39 cellular contexts compared by ENCODE assay signal in genomic region chr1:243885806-243886205, GRCh38.
"Had no signal": no experiment of that assay in that cellular context is flagged by ENCODE, and none has a peak within 500 bp of the region (broad histone marks: within the 10 kb centered on the region; RNA-seq: fewer than 3 reads in every experiment).

No MANE protein-coding gene starts in this region.

- H3K36me3 Mint-ChIP-seq: activated naive CD4-positive, alpha-beta T cell treated with anti-CD3 and anti-CD28 coated beads, Interleukin-2, amount 10 ng/mL, durations not matched to agents 7 days and 5 days; activated naive CD4-positive, alpha-beta T cell treated with anti-CD3 and anti-CD28 coated beads, Interleukin-2, amount 50 U/mL, for 24 hours; activated naive CD4-positive, alpha-beta T cell treated with anti-CD3 and anti-CD28 coated beads, Interleukin-2, amount 50 U/mL, for 72 hours; activated naive CD8-positive, alpha-beta T cell treated with anti-CD3 and anti-CD28 coated beads for 36 hours; activated naive CD8-positive, alpha-beta T cell treated with anti-CD3 and anti-CD28 coated beads, Interleukin-2, amount 10 ng/mL, durations not matched to agents 7 days and 5 days; brain had no signal

- H3K36me3 ChIP-seq: adrenal gland, ascending aorta, brain microvascular endothelial cell, breast epithelium, cardiac muscle cell had no signal

- H3K4me3 ChIP-seq: adrenal gland, ascending aorta, body of pancreas, breast epithelium, cardiac muscle cell had no signal

- FAIRE-seq: astrocyte, bronchial epithelial cell had no signal

- ATAC-seq: activated naive CD4-positive, alpha-beta T cell treated with anti-CD3 and anti-CD28 coated beads, Interleukin-2, amount 50 U/mL, for 72 hours; activated naive CD8-positive, alpha-beta T cell treated with anti-CD3 and anti-CD28 coated beads, Interleukin-2, amount 50 U/mL, for 24 hours; activated T-cell treated with anti-CD3 and anti-CD28 coated beads, Interleukin-2, amount 50 U/mL, for 4 hours; activated T-cell treated with anti-CD3 and anti-CD28 coated beads, Interleukin-2, amount 50 U/mL, for 72 hours; activated T-helper 17 cell treated with anti-CD3 and anti-CD28 coated beads, Interleukin-2, amount 50 U/mL, for 72 hours; body of pancreas had no signal

- H3K4me3 Mint-ChIP-seq: activated naive CD4-positive, alpha-beta T cell treated with anti-CD3 and anti-CD28 coated beads for 36 hours; activated naive CD4-positive, alpha-beta T cell treated with anti-CD3 and anti-CD28 coated beads, Interleukin-2, amount 10 ng/mL, durations not matched to agents 7 days and 5 days; activated naive CD4-positive, alpha-beta T cell treated with anti-CD3 and anti-CD28 coated beads, Interleukin-2, amount 50 U/mL, for 24 hours; activated naive CD8-positive, alpha-beta T cell; activated naive CD8-positive, alpha-beta T cell treated with anti-CD3 and anti-CD28 coated beads for 36 hours; activated naive CD8-positive, alpha-beta T cell treated with anti-CD3 and anti-CD28 coated beads, Interleukin-2, amount 10 ng/mL, durations not matched to agents 7 days and 5 days; activated naive CD8-positive, alpha-beta T cell treated with anti-CD3 and anti-CD28 coated beads, Interleukin-2, amount 50 U/mL, for 24 hours; activated T-cell treated with anti-CD3 and anti-CD28 coated beads, Interleukin-2, amount 50 U/mL, for 24 hours; activated T-cell treated with anti-CD3 and anti-CD28 coated beads, Interleukin-2, amount 50 U/mL, for 4 hours; activated T-cell treated with anti-CD3 and anti-CD28 coated beads, Interleukin-2, amount 50 U/mL, for 72 hours; activated T-helper 1 cell treated with anti-CD3 and anti-CD28 coated beads, Interleukin-12 subunit alpha, Interleukin-12 subunit beta, Interleukin-2, Interleukin-4 antibody, amounts not matched to agents 30 ng/mL and 10 ng/mL and 1 ng/mL, durations not matched to agents 14 hours and 24 hours and 36 hours; activated T-helper 17 cell treated with anti-CD3 and anti-CD28 coated beads, Interleukin-2, amount 50 U/mL, for 72 hours; brain; central memory CD8-positive, alpha-beta T cell had no signal

- H3K27ac ChIP-seq: adrenal gland, ascending aorta, body of pancreas, brain microvascular endothelial cell, breast epithelium, cardiac muscle cell had no signal

- DNase-seq: activated effector memory CD4-positive, alpha-beta T cell treated with anti-CD3 and anti-CD28 coated beads, Interleukin-2, amount 50 U/mL, for 16 hours; activated effector memory CD4-positive, alpha-beta T cell treated with Interleukin-2 at 50 U/mL for 16 hours; activated gamma-delta T cell; activated gamma-delta T cell treated with Interleukin-2 at 50 U/mL for 16 hours; activated naive CD4-positive, alpha-beta T cell; activated naive CD4-positive, alpha-beta T cell treated with anti-CD3 and anti-CD28 coated beads for 36 hours; activated naive CD4-positive, alpha-beta T cell treated with anti-CD3 and anti-CD28 coated beads, Interleukin-2, amount 10 ng/mL, durations not matched to agents 7 days and 5 days; activated naive CD4-positive, alpha-beta T cell treated with anti-CD3 and anti-CD28 coated beads, Interleukin-2, amount 50 U/mL, for 16 hours; activated naive CD4-positive, alpha-beta T cell treated with Interleukin-2 at 50 U/mL for 16 hours; activated naive CD8-positive, alpha-beta T cell treated with anti-CD3 and anti-CD28 coated beads for 36 hours; activated naive CD8-positive, alpha-beta T cell treated with anti-CD3 and anti-CD28 coated beads, Interleukin-2, amount 10 ng/mL, durations not matched to agents 7 days and 5 days; activated naive CD8-positive, alpha-beta T cell treated with anti-CD3 and anti-CD28 coated beads, Interleukin-2, amount 50 U/mL, for 24 hours; activated T-cell treated with anti-CD3 and anti-CD28 coated beads, Interleukin-2, amount 50 U/mL, for 24 hours; activated T-cell treated with anti-CD3 and anti-CD28 coated beads, Interleukin-2, amount 50 U/mL, for 4 hours; activated T-cell treated with anti-CD3 and anti-CD28 coated beads, Interleukin-2, amount 50 U/mL, for 48 hours; activated T-cell treated with anti-CD3 and anti-CD28 coated beads, Interleukin-2, amount 50 U/mL, for 72 hours; adrenal gland; amniotic stem cell; amygdala; anterior cingulate cortex; aorta; body of pancreas; brain microvascular endothelial cell; caudate nucleus; central memory CD4-positive, alpha-beta T cell; cerebellar nuclear complex had no signal

- H3K27me3 ChIP-seq: adrenal gland, ascending aorta, body of pancreas, brain microvascular endothelial cell, breast epithelium, cardiac muscle cell had no signal

- H3K4me1 ChIP-seq: adrenal gland, body of pancreas, breast epithelium had no signal

- H3K27ac Mint-ChIP-seq: activated naive CD4-positive, alpha-beta T cell treated with anti-CD3 and anti-CD28 coated beads for 36 hours; activated naive CD4-positive, alpha-beta T cell treated with anti-CD3 and anti-CD28 coated beads, Interleukin-2, amount 10 ng/mL, durations not matched to agents 7 days and 5 days; activated naive CD4-positive, alpha-beta T cell treated with anti-CD3 and anti-CD28 coated beads, Interleukin-2, amount 50 U/mL, for 72 hours; activated naive CD8-positive, alpha-beta T cell; activated naive CD8-positive, alpha-beta T cell treated with anti-CD3 and anti-CD28 coated beads for 36 hours; activated naive CD8-positive, alpha-beta T cell treated with anti-CD3 and anti-CD28 coated beads, Interleukin-2, amount 10 ng/mL, durations not matched to agents 7 days and 5 days; activated naive CD8-positive, alpha-beta T cell treated with anti-CD3 and anti-CD28 coated beads, Interleukin-2, amount 50 U/mL, for 24 hours; activated T-cell treated with anti-CD3 and anti-CD28 coated beads, Interleukin-2, amount 50 U/mL, for 24 hours; activated T-cell treated with anti-CD3 and anti-CD28 coated beads, Interleukin-2, amount 50 U/mL, for 72 hours; activated T-helper 1 cell treated with anti-CD3 and anti-CD28 coated beads, Interleukin-12 subunit alpha, Interleukin-12 subunit beta, Interleukin-2, Interleukin-4 antibody, amounts not matched to agents 30 ng/mL and 10 ng/mL and 1 ng/mL, durations not matched to agents 14 hours and 24 hours and 36 hours; activated T-helper 17 cell treated with anti-CD3 and anti-CD28 coated beads, Interleukin-2, amount 50 U/mL, for 72 hours; activated T-helper 2 cell treated with anti-CD3 and anti-CD28 coated beads, Interferon-gamma antibody, Interleukin-2, Interleukin-4, amounts not matched to agents 10 μg/mL and 5 μg/mL and 100 μg/mL, durations not matched to agents 14 hours and 24 hours and 36 hours; brain had no signal

- H3K9me3 ChIP-seq: adrenal gland, ascending aorta, body of pancreas, breast epithelium had no signal

- H3K4me1 Mint-ChIP-seq: activated naive CD4-positive, alpha-beta T cell treated with anti-CD3 and anti-CD28 coated beads, Interleukin-2, amount 10 ng/mL, durations not matched to agents 7 days and 5 days; activated naive CD4-positive, alpha-beta T cell treated with anti-CD3 and anti-CD28 coated beads, Interleukin-2, amount 50 U/mL, for 24 hours; activated naive CD8-positive, alpha-beta T cell treated with anti-CD3 and anti-CD28 coated beads for 36 hours; activated naive CD8-positive, alpha-beta T cell treated with anti-CD3 and anti-CD28 coated beads, Interleukin-2, amount 10 ng/mL, durations not matched to agents 7 days and 5 days; activated naive CD8-positive, alpha-beta T cell treated with anti-CD3 and anti-CD28 coated beads, Interleukin-2, amount 50 U/mL, for 24 hours; activated T-helper 17 cell treated with anti-CD3 and anti-CD28 coated beads, Interleukin-2, amount 50 U/mL, for 72 hours; central memory CD8-positive, alpha-beta T cell had no signal

- H3K27me3 Mint-ChIP-seq: brain had no signal
